17 cellular contexts compared by ENCODE assay signal in genomic region chr4:103100691-103101090, GRCh38. TPM values are rescaled to one million over a fixed set of nuclear protein-coding genes. Genes with fewer than 3 reads are reported as not detected.
DNase-seq lines count a peak whose midpoint lies in the region; ATAC-seq and TF ChIP-seq lines count a peak whose summit lies in the region.
"Had no signal": no experiment of that assay in that cellular context is flagged by ENCODE, and none has a peak within 500 bp of the region (broad histone marks: within the 10 kb centered on the region; RNA-seq: fewer than 3 reads in every experiment).

No MANE protein-coding gene starts in this region.

- no peak overlapping the region for H3K4me2 ChIP-seq in SK-N-SH
- no peak overlapping the region for H3K4me2 ChIP-seq in fibroblast of lung (ENCODE audit: extremely low read depth, insufficient read depth, low read length)

- TF ChIP-seq CTCF in SK-N-SH (IDR thresholded peaks at IDR 0.05) (no peak), WTC11 (IDR thresholded peaks at IDR 0.05) (no peak), fibroblast of lung (conservative IDR thresholded peaks at IDR 0.05 in 1 of 2, IDR thresholded peaks at IDR 0.05 in 1 of 2; ENCODE audit: low read depth in 1 of 2, low read length in 2 of 2) (no peak)

- no peaks in the 10 kb centered on the region for H3K27me3 Mint-ChIP-seq in WTC11 (ENCODE audit: low read depth)
- H3K27me3 Mint-ChIP-seq: CD4-positive, alpha-beta T cell had no signal

- H3K27ac Mint-ChIP-seq in WTC11 = peak overlapping the region; percentile 72; the same call in 1 of the 2 replicates
- H3K27ac Mint-ChIP-seq: CD4-positive, alpha-beta T cell had no signal

- 52% methylated on average over 5 of the region's 5 CpGs for WGBS in SK-N-SH (ENCODE audit: low lambda C conversion rate)

- H3K9me3 Mint-ChIP-seq in WTC11 = no peaks in the 10 kb centered on the region
- H3K9me3 Mint-ChIP-seq: CD4-positive, alpha-beta T cell had no signal

- H3K79me2 ChIP-seq in SK-N-SH (ENCODE audit: insufficient read depth) (peaks cover 10% of the 10 kb centered on the region; the same call in 1 of the 2 replicates), fibroblast of lung (ENCODE audit: control insufficient read depth, insufficient read depth, low read length) (no peaks in the 10 kb centered on the region)

- H3F3A ChIP-seq in SK-N-SH (replicated peaks; ENCODE audit: insufficient read depth) = peaks cover 5% of the 10 kb centered on the region

- H3K36me3 Mint-ChIP-seq in WTC11 = 0 out of 2 replicates have a peak, but pooled peaks cover 3% of the 10 kb centered on the region

- H3K4me3 Mint-ChIP-seq in WTC11 = no peak overlapping the region
- H3K4me3 Mint-ChIP-seq: CD4-positive, alpha-beta T cell had no signal

- H3K4me1 Mint-ChIP-seq in WTC11 = peaks cover 13% of the 10 kb centered on the region

- H3K9me3 ChIP-seq in SK-N-SH (no peaks in the 10 kb centered on the region), fibroblast of lung (ENCODE audit: control insufficient read depth, insufficient read depth, low read depth, low read length) (no peaks in the 10 kb centered on the region)

- H3K27ac ChIP-seq in SK-N-SH (ENCODE audit: low read depth in 2 of 2, low read length in 1 of 2) (no peak overlapping the region), fibroblast of lung (ENCODE audit: insufficient read depth, low read length) (no peak overlapping the region)
- H3K27ac ChIP-seq: GM23248 had no signal

- H3K4me1 ChIP-seq in SK-N-SH (ENCODE audit: control insufficient read depth in 1 of 2, insufficient read depth in 2 of 2, low read depth in 1 of 2, low read length in 1 of 2) (peaks cover 7 to 8% of the 10 kb centered on the region in 2 experiments; a peak in 3 of 4 replicates), fibroblast of lung (ENCODE audit: control insufficient read depth, extremely low read depth, insufficient read depth, low read length) (peaks cover 4% of the 10 kb centered on the region)

- H3K27me3 ChIP-seq in SK-N-SH (ENCODE audit: insufficient read depth) = no peaks in the 10 kb centered on the region
- H3K27me3 ChIP-seq in fibroblast of lung (ENCODE audit: control insufficient read depth, insufficient read depth, low read length) = no peaks in the 10 kb centered on the region

- DNase-seq in SK-N-SH (no peak), WTC11 (ENCODE audit: low spot score) (no peak), fibroblast of lung (ENCODE audit: low read depth in 2 of 2) (no peak), NCI-H2196 (lab: John Stamatoyannopoulos, UW; ENCODE audit: unreplicated experiment) (no peak), NCI-H524 treated with DMSO at 0.1 percent for 48 hours (lab: John Stamatoyannopoulos, UW) (no peak)
- DNase-seq: CD4-positive, alpha-beta T cell; DMS153; GF-D8; GM23248; KG1; NCI-H1417 treated with DMSO at 0.1 percent for 48 hours; NCI-H187 treated with DMSO at 0.1 percent for 48 hours; NCI-H446 treated with DMSO at 0.1 percent for 48 hours; NK-92 treated with Interleukin-12 subunit alpha and Interleukin-12 subunit beta, amount 100 ng/mL, for 24 hours had no signal

- CTCF ChIA-PET in SK-N-SH (lab: Yijun Ruan, JAX) (interaction anchor here (0.7 to 3.0 kb wide), 5 partner anchors 8 to 669 kb away, joined by 3 to 16 read pairs (median 13); no protein-coding TSS in a partner anchor), WTC11 (lab: Charles Lee) (interaction anchor here (1.1 to 1.8 kb wide), 4 partner anchors 26 to 521 kb away, joined by 3 to 8 read pairs (median 4); partner anchors contain the start of gene CISD2)

- TF ChIP-seq RAD21 in SK-N-SH (IDR thresholded peaks at IDR 0.05; ENCODE audit: low read length) = no peak

- H3K4me3 ChIP-seq in SK-N-SH (ENCODE audit: low read depth in 2 of 2, low read length in 1 of 2) (no peak overlapping the region), fibroblast of lung (replicated peaks in 1 of 4; ENCODE audit: control extremely low read depth in 1 of 4, insufficient read depth in 1 of 4, low read depth in 3 of 4, low read length in 4 of 4) (no peak overlapping the region)
- H3K4me3 ChIP-seq: GM23248 had no signal

- H3K9ac ChIP-seq in SK-N-SH = no peak overlapping the region
- H3K9ac ChIP-seq in fibroblast of lung (ENCODE audit: insufficient read depth, low read length) = no peak overlapping the region
- H3K9ac ChIP-seq: GM23248 had no signal

- TF ChIP-seq EP300 in SK-N-SH (IDR thresholded peaks at IDR 0.05; ENCODE audit: borderline replicate concordance in 1 of 2, low read depth in 1 of 2, low read length in 1 of 2) = no peak

- POLR2A ChIA-PET in SK-N-SH (lab: Yijun Ruan, JAX) (no interaction called here), WTC11 (lab: Charles Lee) (no interaction called here)

- H3K36me3 ChIP-seq in SK-N-SH (replicated peaks in 1 of 2; ENCODE audit: control insufficient read depth in 1 of 2, insufficient read depth in 2 of 2, low read length in 1 of 2) (peaks cover 0 to 4% of the 10 kb centered on the region in 2 experiments), fibroblast of lung (ENCODE audit: control insufficient read depth, insufficient read depth, low read length) (no peaks in the 10 kb centered on the region)

- H2AFZ ChIP-seq in SK-N-SH (ENCODE audit: low read depth) (0 out of 2 replicates have a peak overlapping the region, but pooled peaks have one; percentile 54), fibroblast of lung (ENCODE audit: low read length) (peak overlapping the region; percentile 22)

- ATAC-seq in SK-N-SH treated with all-trans-retinoic acid at 6 μM for 48 hours (no peak), WTC11 (no peak), GM21360 (IDR thresholded peaks at IDR 0.05; ENCODE audit: unreplicated experiment) (no peak)
- ATAC-seq: Right ventricle myocardium inferior had no signal

- H4K20me1 ChIP-seq in SK-N-SH (ENCODE audit: insufficient read depth) = no peaks in the 10 kb centered on the region
- no peaks in the 10 kb centered on the region for H4K20me1 ChIP-seq in fibroblast of lung (ENCODE audit: control insufficient read depth, extremely low read depth, insufficient read depth, low read length)

- no peaks in the 10 kb centered on the region for H3K9me2 ChIP-seq in SK-N-SH

TF ChIP-seq in SK-N-SH treated with all-trans-retinoic acid at 6 μM for 48 hours, 23 proteins besides CTCF, POLR2A, EP300 and RAD21 (continues in another document):
- TF ChIP-seq POU6F1 (CRISPR knock-in tag; IDR thresholded peaks at IDR 0.05; ENCODE audit: borderline replicate concordance, low read depth) (no peak), ESRRG (CRISPR knock-in tag; IDR thresholded peaks at IDR 0.05) (no peak), TCF4 (CRISPR knock-in tag; IDR thresholded peaks at IDR 0.05; ENCODE audit: borderline replicate concordance) (no peak), TOX (CRISPR knock-in tag; IDR thresholded peaks at IDR 0.05; ENCODE audit: borderline replicate concordance) (no peak), ZC3H10 (CRISPR knock-in tag; IDR thresholded peaks at IDR 0.05) (no peak)

TF ChIP-seq in WTC11, 78 proteins besides CTCF, POLR2A, EP300 and RAD21 (continues in another document):
- TF ChIP-seq TCF7 (CRISPR knock-in tag; IDR thresholded peaks at IDR 0.05; ENCODE audit: low read depth) (no peak), ATF6 (CRISPR knock-in tag; IDR thresholded peaks at IDR 0.05) (no peak), ATF2 (CRISPR knock-in tag; IDR thresholded peaks at IDR 0.05; ENCODE audit: borderline replicate concordance, low read depth) (no peak), NR3C1 (CRISPR knock-in tag; conservative IDR thresholded peaks at IDR 0.05; ENCODE audit: low read depth) (no peak)

RNA-seq across cellular contexts. Expression of gene BDH2, which starts 1.1 kb away (rescaled TPM):
- polyA plus RNA-seq in SK-N-SH (2012; rRNA removed) (57.8 and 95.4 TPM in 2 replicates), fibroblast of lung (53.3 and 70.5 TPM in 2 replicates)
- 56.8 and 57.6 TPM in 2 replicates for polyA plus RNA-seq in SK-N-SH (2012; cell fraction: cytosol; rRNA removed)
- polyA plus RNA-seq in SK-N-SH (2012; cell fraction: nucleus; rRNA removed) = 121 and 237 TPM in 2 replicates
- total RNA-seq in WTC11 (2021) (38.8 to 40.7 TPM (median 39.6 TPM) in 3 replicates), fibroblast of lung (50.1 and 67.2 TPM in 2 replicates)
- polyA plus RNA-seq in fibroblast of lung (2012) = 40.3 and 45.9 TPM in 2 replicates
- polyA minus RNA-seq in fibroblast of lung (ENCODE audit: low replicate concordance) = 1.2 and 2.0 TPM in 2 replicates

RNA-seq across cellular contexts. Expression of gene SLC9B2, which starts 24.1 kb away (rescaled TPM):
- polyA plus RNA-seq in SK-N-SH (2012; rRNA removed) (11.2 and 16.0 TPM in 2 replicates), fibroblast of lung (12.9 and 14.8 TPM in 2 replicates)
- 14.7 and 16.8 TPM in 2 replicates for polyA plus RNA-seq in SK-N-SH (2012; cell fraction: cytosol; rRNA removed)
- polyA plus RNA-seq in SK-N-SH (2012; cell fraction: nucleus; rRNA removed) = 9.8 and 13.6 TPM in 2 replicates
- total RNA-seq in WTC11 (2021) (4.6 to 6.1 TPM (median 5.0 TPM) in 3 replicates), fibroblast of lung (16.9 and 17.5 TPM in 2 replicates)
- polyA plus RNA-seq in fibroblast of lung (2012) = 11.4 and 13.0 TPM in 2 replicates
- polyA minus RNA-seq in fibroblast of lung (ENCODE audit: low replicate concordance) = 2.3 and 4.9 TPM in 2 replicates
